ENCODE assay signal across 8 cellular contexts in genomic region chr6:53544050-53544499, GRCh38. TPM values are rescaled to one million over a fixed set of nuclear protein-coding genes. Genes with fewer than 3 reads are reported as not detected.
DNase-seq lines count a peak whose midpoint lies in the region; ATAC-seq, FAIRE-seq and TF ChIP-seq lines count a peak whose summit lies in the region.

No MANE protein-coding gene starts in this region.

- 1 to 2% methylated on average over 33 of the region's 33 CpGs for WGBS in sigmoid colon, 2 donors

- FAIRE-seq in D721Med (lab: Jason Lieb, UNC): no peak

- ATAC-seq in GM19035 (IDR thresholded peaks at IDR 0.05; ENCODE audit: unreplicated experiment): no peak

- no peak for TF ChIP-seq EP300 in sigmoid colon (IDR thresholded peaks at IDR 0.05)

- H3K36me3 ChIP-seq in H7 (replicated peaks; ENCODE audit: control insufficient read depth, insufficient read depth, low read length): no peaks in the 10 kb centered on the region; the same call in 1 of the 2 replicates
- H3K36me3 ChIP-seq in sigmoid colon: no peaks in the 10 kb centered on the region

- TF ChIP-seq POLR2A in sigmoid colon (IDR thresholded peaks at IDR 0.05): no peak

- peaks cover 5 to 67% (median 51%) of the 10 kb centered on the region in 4 donors for H3K4me1 ChIP-seq in sigmoid colon

- DNase-seq in ACHN (peak; percentile 28), H7 (no peak), foreskin fibroblast (peak in 1 of 2 donors; percentile 39), sigmoid colon (no peak), D721Med (ENCODE audit: insufficient read length, low spot score) (no peak), ureter (ENCODE audit: low spot score) (no peak)

- TF ChIP-seq CTCF in WI38 (IDR thresholded peaks at IDR 0.05; ENCODE audit: low read depth, low read length) (0 out of 2 replicates have a peak, but pooled peaks have one; percentile 2), foreskin fibroblast (IDR thresholded peaks at IDR 0.05; ENCODE audit: low read depth, low read length) (no peak), sigmoid colon (IDR thresholded peaks at IDR 0.05) (no peak), D721Med (IDR thresholded peaks at IDR 0.05; ENCODE audit: insufficient read depth, missing control alignments) (no peak)

- H3K4me3 ChIP-seq in H7 (ENCODE audit: insufficient read depth, low read depth, low read length) (peak overlapping the region; percentile 90), WI38 (ENCODE audit: low read depth, low read length) (peak overlapping the region; percentile 91), foreskin fibroblast (ENCODE audit: low read depth in 1 of 2, low read length in 2 of 2) (peak overlapping the region; percentile 74 to 77), sigmoid colon (peak overlapping the region; percentile 71 to 88 (median 82))

- H3K27me3 ChIP-seq in H7 (ENCODE audit: control insufficient read depth, insufficient read depth, low read length) (peaks cover 6% of the 10 kb centered on the region), sigmoid colon (no peaks in the 10 kb centered on the region)

- no peaks in the 10 kb centered on the region for H3K9me3 ChIP-seq in sigmoid colon

- intact Hi-C loops in sigmoid colon (cut with DNase I): loop anchor here (1.0 to 2.0 kb wide), 2 partner anchors 107 to 251 kb away; partner anchors contain the start of gene LRRC1

- in situ Hi-C loops in ACHN (cut with HindIII; ENCODE audit: low pct_ligation_motif_present, low pct_unique_long_range_greater_than_20kb, low sequenced_read_pairs): no loop called here

- peak overlapping the region; percentile 94 to 98 (median 96) for H3K27ac ChIP-seq in sigmoid colon

RNA-seq across cellular contexts. Expression of gene GCLC, which starts 0.8 kb away (rescaled TPM):
- 37.4 and 39.8 TPM in 2 replicates for total RNA-seq in H7 (2014; rRNA removed; shearing (Covaris generic))
- 10 to 100 TPM; 53.7 to 60.3 (median 57.4) TPM for total RNA-seq in sigmoid colon
- 10 to 100 TPM; 16.2 to 25.9 (median 22.8) TPM for polyA plus RNA-seq in sigmoid colon
- 120 TPM for total RNA-seq in ureter
